Comparison of ENCODE assay signal across 10 cellular contexts in the genomic region with DNA sequence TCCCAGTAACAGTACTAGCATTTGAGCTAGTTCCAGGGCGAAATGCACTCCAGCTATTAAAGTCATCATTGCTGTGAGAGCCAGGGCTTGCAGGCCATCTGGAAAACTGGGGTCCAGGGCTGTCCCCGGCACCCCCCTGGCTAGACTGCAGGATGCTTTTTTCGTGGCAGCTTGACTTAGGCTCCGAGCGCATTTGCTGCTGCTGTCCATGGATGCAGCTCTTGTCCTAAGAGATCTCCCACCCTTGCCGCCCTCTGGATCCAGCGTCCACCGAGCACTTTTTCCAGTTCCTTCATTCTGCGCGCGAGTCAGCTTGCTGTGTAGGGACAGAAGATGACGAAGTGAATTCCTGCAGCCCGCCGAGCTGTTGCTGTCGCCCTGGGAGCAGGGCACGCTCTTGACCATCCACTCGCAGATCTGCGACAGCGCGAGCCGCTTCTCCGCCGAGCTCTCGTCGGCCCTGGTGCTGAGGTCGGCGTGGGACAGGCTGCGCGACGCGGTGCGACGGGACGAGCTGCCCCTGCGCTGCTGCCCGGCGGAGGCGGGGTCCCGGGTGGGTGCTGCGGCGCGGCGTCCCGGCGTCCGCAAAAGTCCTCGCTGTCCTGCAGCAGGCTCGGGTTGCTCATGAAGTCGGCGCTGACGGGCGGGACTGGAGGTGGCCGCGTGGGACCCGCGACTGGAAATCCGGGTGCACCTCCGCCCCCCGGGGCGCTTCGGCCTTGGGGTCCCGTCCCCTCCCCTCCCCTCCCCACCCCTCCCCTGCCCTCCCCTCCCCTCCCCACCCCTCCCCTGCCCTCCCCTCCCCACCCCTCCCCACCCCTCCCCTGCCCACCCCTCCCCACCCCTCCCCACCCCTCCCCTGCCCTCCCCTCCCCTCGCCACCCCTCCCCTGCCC. TPM values are rescaled to one million over a fixed set of nuclear protein-coding genes. Genes with fewer than 3 reads are reported as not detected.
DNase-seq lines count a peak whose midpoint lies in the region; ATAC-seq, FAIRE-seq and TF ChIP-seq lines count a peak whose summit lies in the region.
"Had no signal": no experiment of that assay in that cellular context is flagged by ENCODE, and none has a peak within 500 bp of the region (broad histone marks: within the 10 kb centered on the region; RNA-seq: fewer than 3 reads in every experiment).

No MANE protein-coding gene starts in this region.

- WGBS in H1 (ENCODE audit: extremely low coverage in 1 of 2, insufficient coverage in 1 of 2, insufficient read length in 1 of 2, insufficient replicate concordance in 2 of 2, low coverage in 1 of 2, low lambda C conversion rate in 2 of 2, missing lambda C conversion rate in 1 of 2), 2 experiments, result 25% methylated on average over 42 of the region's 63 CpGs; no CpG with 5 or more reads in 1 of the 2 experiments

- no peak overlapping the region for H3K56ac ChIP-seq in H1 (replicated peaks; ENCODE audit: insufficient read length, low read depth, low read length)

- no peak overlapping the region for H3K14ac ChIP-seq in H1 (ENCODE audit: insufficient read length)

- H2AFZ ChIP-seq in GM23338, result no peak overlapping the region
- no peak overlapping the region for H2AFZ ChIP-seq in H1 (ENCODE audit: low read length)

- POLR2A ChIA-PET in CD8-positive, alpha-beta memory T cell (lab: Charles Lee), result no interaction called here
- POLR2A ChIA-PET in H1 (lab: Charles Lee; ENCODE audit: partially characterized antibody), result interaction anchor here (0.6 to 1.4 kb wide), 5 partner anchors 30 to 314 kb away, joined by 3 to 7 read pairs (median 4); no protein-coding TSS in a partner anchor

- peaks cover 16% of the 10 kb centered on the region; the same call in 1 of the 2 replicates for H3F3A ChIP-seq in GM23338 (replicated peaks; ENCODE audit: low read depth)

- H3K36me3 Mint-ChIP-seq in CD8-positive, alpha-beta memory T cell, result no peaks in the 10 kb centered on the region
- no peaks in the 10 kb centered on the region for H3K36me3 Mint-ChIP-seq in GM23338 (ENCODE audit: low read depth)
- no peaks in the 10 kb centered on the region for H3K36me3 Mint-ChIP-seq in nephron (ENCODE audit: low read depth)

- intact Hi-C loops in mucosa of descending colon (cut with DNase I, micrococcal nuclease), result no loop called here

- H3K4me2 ChIP-seq in GM23338 (peak overlapping the region; percentile 76), H1 (ENCODE audit: insufficient read depth in 1 of 2, low read depth in 2 of 2, low read length in 2 of 2) (peak overlapping the region; percentile 31 to 71)

- no peak overlapping the region for H3K23ac ChIP-seq in H1 (ENCODE audit: insufficient read length)

- DNase-seq in CD8-positive, alpha-beta memory T cell, result no peak
- DNase-seq in GM23338 (ENCODE audit: low spot score) (peak; percentile 47), H1 (ENCODE audit: low read depth in 1 of 2, low spot score in 2 of 2) (peak in 1 of 2 experiments; percentile 59), 8988T (no peak), mucosa of descending colon (no peak)
- no peak for DNase-seq in activated CD8-positive, alpha-beta memory T cell treated with anti-CD3 and anti-CD28 coated beads, Interleukin-2, amount 50 U/mL, for 48 hours
- DNase-seq: adrenal gland, NCI-H526 treated with DMSO at 0.1 percent for 48 hours, T-helper 9 cell had no signal

- no peak overlapping the region for H2BK20ac ChIP-seq in H1 (ENCODE audit: low read length)

- no peak for TF ChIP-seq POLR2A in H1 (IDR thresholded peaks at IDR 0.05; ENCODE audit: control extremely low read depth in 1 of 2, low read depth in 2 of 2, low read length in 2 of 2)

- H3K27me3 ChIP-seq in CD8-positive, alpha-beta memory T cell (ENCODE audit: insufficient read depth, low read length, poor library complexity, severe bottlenecking), result peaks cover 18% of the 10 kb centered on the region
- peaks cover 32% of the 10 kb centered on the region for H3K27me3 ChIP-seq in GM23338 (ENCODE audit: insufficient read depth)
- H3K27me3 ChIP-seq in H1 (replicated peaks in 1 of 4; ENCODE audit: control insufficient read depth in 3 of 4, extremely low read depth in 1 of 4, insufficient read depth in 3 of 4, low read length in 3 of 4), result peaks cover 18 to 32% (median 27%) of the 10 kb centered on the region in 4 experiments

- H2BK120ac ChIP-seq in H1 (replicated peaks; ENCODE audit: low read depth, low read length), result no peak overlapping the region

- no peak for TF ChIP-seq CTCF in GM23338 (conservative IDR thresholded peaks at IDR 0.05; ENCODE audit: low read depth in 2 of 2)
- TF ChIP-seq CTCF in H1 (IDR thresholded peaks at IDR 0.05; ENCODE audit: control extremely low read depth in 1 of 3, insufficient read depth in 1 of 3, low read depth in 1 of 3, low read length in 3 of 3), result no peak
- TF ChIP-seq CTCF in nephron (IDR thresholded peaks at IDR 0.05; ENCODE audit: unreplicated experiment in 3 of 3), result no peak
- no peak for TF ChIP-seq CTCF in mucosa of descending colon (IDR thresholded peaks at IDR 0.05)

- no peaks in the 10 kb centered on the region for H3K4me1 ChIP-seq in CD8-positive, alpha-beta memory T cell (ENCODE audit: insufficient read depth, low read length)
- H3K4me1 ChIP-seq in GM23338 (ENCODE audit: insufficient read depth), result no peaks in the 10 kb centered on the region
- H3K4me1 ChIP-seq in H1 (replicated peaks in 1 of 4; ENCODE audit: control insufficient read depth in 3 of 4, insufficient read depth in 4 of 4, low read length in 3 of 4), result peaks cover 0 to 7% (median 0%) of the 10 kb centered on the region in 4 experiments; a peak in 2 of 7 replicates
- H3K4me1 ChIP-seq in mucosa of descending colon (ENCODE audit: low read depth), result peaks cover 3% of the 10 kb centered on the region
- H3K4me1 ChIP-seq: adrenal gland had no signal

- FAIRE-seq in H1 (lab: Jason Lieb, UNC), result no peak

- H2BK12ac ChIP-seq in H1 (ENCODE audit: low read depth, low read length), result no peak overlapping the region

- no peak overlapping the region for H2BK15ac ChIP-seq in H1 (ENCODE audit: low read length)

- no peak overlapping the region for H3K4me3 ChIP-seq in CD8-positive, alpha-beta memory T cell (ENCODE audit: low read length)
- peak overlapping the region; percentile 53 for H3K4me3 ChIP-seq in GM23338
- peak overlapping the region in 3 of 4 experiments; percentile 3 to 56 (median 32); a peak in 7 of 8 replicates for H3K4me3 ChIP-seq in H1 (ENCODE audit: extremely low read depth in 1 of 4, insufficient read depth in 2 of 4, low read depth in 3 of 4, low read length in 4 of 4)
- no peak overlapping the region for H3K4me3 ChIP-seq in mucosa of descending colon
- H3K4me3 ChIP-seq: adrenal gland had no signal

- no peaks in the 10 kb centered on the region for H3K36me3 ChIP-seq in CD8-positive, alpha-beta memory T cell (ENCODE audit: insufficient read depth, low read length)
- H3K36me3 ChIP-seq in GM23338 (ENCODE audit: insufficient read depth) (no peaks in the 10 kb centered on the region), H1 (ENCODE audit: control insufficient read depth in 2 of 4, insufficient read depth in 4 of 4, low read length in 3 of 4) (peaks cover 0 to 3% (median 0%) of the 10 kb centered on the region in 4 experiments; a peak in 1 of 8 replicates), mucosa of descending colon (ENCODE audit: low read depth) (no peaks in the 10 kb centered on the region)
- H3K36me3 ChIP-seq: adrenal gland had no signal

- H3K23me2 ChIP-seq in H1 (ENCODE audit: low read depth, low read length), result peaks cover 2% of the 10 kb centered on the region; the same call in 1 of the 2 replicates

- H3K9ac ChIP-seq in H1 (replicated peaks in 1 of 4; ENCODE audit: extremely low read depth in 1 of 4, low read depth in 3 of 4, low read length in 3 of 4), result no peak overlapping the region

- no peak overlapping the region for H3K4ac ChIP-seq in H1 (replicated peaks; ENCODE audit: insufficient read length, low read depth, low read length)

- H3K79me2 ChIP-seq in GM23338 (replicated peaks; ENCODE audit: insufficient read depth) (no peaks in the 10 kb centered on the region), H1 (ENCODE audit: control insufficient read depth in 1 of 2, insufficient read depth in 2 of 2, low read length in 2 of 2) (no peaks in the 10 kb centered on the region)

- H3K9me2 ChIP-seq in GM23338 (ENCODE audit: insufficient read depth), result no peaks in the 10 kb centered on the region

- peaks cover 5 to 25% (median 10%) of the 10 kb centered on the region in 3 donors for H3K4me1 Mint-ChIP-seq in CD8-positive, alpha-beta memory T cell
- H3K4me1 Mint-ChIP-seq in GM23338, result peaks cover 11% of the 10 kb centered on the region
- H3K4me1 Mint-ChIP-seq in nephron, result peaks cover 12% of the 10 kb centered on the region

- peak overlapping the region; percentile 27 for H4K91ac ChIP-seq in H1 (replicated peaks; ENCODE audit: insufficient read length, low read length)

- CTCF ChIA-PET in CD8-positive, alpha-beta memory T cell (lab: Charles Lee), result no interaction called here
- CTCF ChIA-PET in H1 (lab: Charles Lee; ENCODE audit: partially characterized antibody), result interaction anchor here (0.9 to 2.0 kb wide), 8 partner anchors 12 to 233 kb away, joined by 3 to 10 read pairs (median 4); no protein-coding TSS in a partner anchor

- H3K27ac Mint-ChIP-seq in CD8-positive, alpha-beta memory T cell, result peak overlapping the region in 3 of 8 donors; percentile 24 to 66 (median 29)
- H3K27ac Mint-ChIP-seq in GM23338 (no peak overlapping the region), nephron (no peak overlapping the region)

- no peak overlapping the region for H2AK5ac ChIP-seq in H1 (ENCODE audit: low read depth, low read length)

- peaks cover 0 to 5% (median 3%) of the 10 kb centered on the region in 5 donors for H3K9me3 Mint-ChIP-seq in CD8-positive, alpha-beta memory T cell
- no peaks in the 10 kb centered on the region; the same call in 2 of the 3 replicates for H3K9me3 Mint-ChIP-seq in GM23338
- H3K9me3 Mint-ChIP-seq in nephron, result peaks cover 4% of the 10 kb centered on the region

- H3K79me1 ChIP-seq in H1 (ENCODE audit: low read depth, low read length), result no peaks in the 10 kb centered on the region; the same call in 1 of the 2 replicates

- no peaks in the 10 kb centered on the region for H3K9me3 ChIP-seq in CD8-positive, alpha-beta memory T cell (ENCODE audit: low read length)
- no peaks in the 10 kb centered on the region for H3K9me3 ChIP-seq in H1 (ENCODE audit: insufficient read depth in 2 of 2, low read depth in 1 of 2, low read length in 1 of 2)
- no peaks in the 10 kb centered on the region for H3K9me3 ChIP-seq in mucosa of descending colon
- H3K9me3 ChIP-seq: adrenal gland had no signal

- H3K27ac ChIP-seq in CD8-positive, alpha-beta memory T cell (ENCODE audit: low read depth, low read length), result no peak overlapping the region
- H3K27ac ChIP-seq in GM23338 (ENCODE audit: low read depth) (no peak overlapping the region), H1 (ENCODE audit: low read depth, low read length) (no peak overlapping the region)
- H3K27ac ChIP-seq: adrenal gland had no signal

- H3K4me3 Mint-ChIP-seq in CD8-positive, alpha-beta memory T cell, result peak overlapping the region; percentile 16 to 61 (median 34)
- H3K4me3 Mint-ChIP-seq in GM23338 (peak overlapping the region; percentile 74), nephron (peak overlapping the region; percentile 54 to 58 (median 57))

- TF ChIP-seq RAD21 in H1 (IDR thresholded peaks at IDR 0.05 in 1 of 2, conservative IDR thresholded peaks at IDR 0.05 in 1 of 2; ENCODE audit: low read depth in 2 of 2, low read length in 2 of 2), result no peak

- H4K8ac ChIP-seq in H1 (ENCODE audit: extremely low read depth, insufficient read depth, low read length), result no peak overlapping the region

- H4K5ac ChIP-seq in H1 (ENCODE audit: insufficient read length, low read depth, low read length), result no peak overlapping the region

- ATAC-seq in GM23338 (no peak), mucosa of descending colon (no peak)

- H4K20me1 ChIP-seq in GM23338 (replicated peaks; ENCODE audit: insufficient read depth), result no peaks in the 10 kb centered on the region
- peaks cover 3 to 8% of the 10 kb centered on the region in 2 experiments for H4K20me1 ChIP-seq in H1 (replicated peaks in 1 of 2; ENCODE audit: control insufficient read depth in 1 of 2, insufficient read depth in 2 of 2, low read length in 2 of 2)

- no peak overlapping the region for H2BK5ac ChIP-seq in H1 (ENCODE audit: low read depth, low read length)

- H3K27me3 Mint-ChIP-seq in CD8-positive, alpha-beta memory T cell, result peaks cover 31 to 34% of the 10 kb centered on the region in 2 donors
- H3K27me3 Mint-ChIP-seq in GM23338 (ENCODE audit: insufficient read depth, low read depth, poor library complexity) (peaks cover 34% of the 10 kb centered on the region), nephron (ENCODE audit: low read depth) (peaks cover 46% of the 10 kb centered on the region)

- H3K18ac ChIP-seq in H1 (ENCODE audit: extremely low read depth, low read length), result no peak overlapping the region; the same call in 1 of the 2 replicates

- no peak for TF ChIP-seq EP300 in H1 (IDR thresholded peaks at IDR 0.05; ENCODE audit: borderline replicate concordance in 1 of 2, low read depth in 2 of 2, low read length in 2 of 2)

RNA-seq across cellular contexts. Expression of a gene that starts 30.6 kb away (rescaled TPM):
- not detected for total RNA-seq in CD8-positive, alpha-beta memory T cell
- polyA plus RNA-seq in CD8-positive, alpha-beta memory T cell, result not detected
- not detected in 2 replicates for total RNA-seq in GM23338 (2014; rRNA removed; shearing (Covaris generic))
- polyA plus RNA-seq in GM23338 (2016; fragmentation: Nextera tagmentation; extraction: Ambion mirVana) (not detected in 2 replicates), H1 (2011; rRNA removed) (not detected in 2 replicates)
- total RNA-seq in H1 (2021; fragmentation: NEBNext Ultra II Directional; extraction: Animal tissue kit (Norgen Biotek cat#: 25700)), result not detected in 2 replicates
- not detected for polyA plus RNA-seq in H1 (2011; cell fraction: cytosol; rRNA removed)
- not detected for polyA plus RNA-seq in H1 (2011; cell fraction: nucleus; rRNA removed)
- not detected in 4 replicates for polyA plus RNA-seq in H1 (2012, experiment 1 of 2)
- not detected for polyA plus RNA-seq in H1 (2012, experiment 2 of 2)
- not detected for polyA plus RNA-seq in H1 (2013, experiment 1 of 2)
- polyA plus RNA-seq in H1 (2013, experiment 2 of 2), result not detected
- not detected in 2 replicates for polyA minus RNA-seq in H1 (2011; rRNA and poly(A)+ RNA removed)
- not detected for polyA minus RNA-seq in H1 (2011; cell fraction: cytosol; rRNA and poly(A)+ RNA removed)
- polyA minus RNA-seq in H1 (2011; cell fraction: nucleus; rRNA and poly(A)+ RNA removed), result not detected
- not detected for total RNA-seq in mucosa of descending colon
- total RNA-seq: adrenal gland had no signal
- polyA plus RNA-seq: adrenal gland had no signal

RNA-seq across cellular contexts. Expression of a gene that starts 47.0 kb away (rescaled TPM):
- not detected for total RNA-seq in CD8-positive, alpha-beta memory T cell
- polyA plus RNA-seq in CD8-positive, alpha-beta memory T cell, result not detected
- not detected in 2 replicates for total RNA-seq in GM23338 (2014; rRNA removed; shearing (Covaris generic))
- not detected in 2 replicates for polyA plus RNA-seq in GM23338 (2016; fragmentation: Nextera tagmentation; extraction: Ambion mirVana)
- total RNA-seq in H1 (2021; fragmentation: NEBNext Ultra II Directional; extraction: Animal tissue kit (Norgen Biotek cat#: 25700)), result not detected in 2 replicates
- not detected in 2 replicates for polyA plus RNA-seq in H1 (2011; rRNA removed)
- not detected for polyA plus RNA-seq in H1 (2011; cell fraction: cytosol; rRNA removed)
- polyA plus RNA-seq in H1 (2011; cell fraction: nucleus; rRNA removed), result not detected
- polyA plus RNA-seq in H1 (2012, experiment 1 of 2), result not detected in 4 replicates
- not detected for polyA plus RNA-seq in H1 (2012, experiment 2 of 2)
- not detected for polyA plus RNA-seq in H1 (2013, experiment 1 of 2)
- polyA plus RNA-seq in H1 (2013, experiment 2 of 2), result not detected
- polyA minus RNA-seq in H1 (2011; rRNA and poly(A)+ RNA removed), result not detected in 2 replicates
- not detected for polyA minus RNA-seq in H1 (2011; cell fraction: cytosol; rRNA and poly(A)+ RNA removed)
- not detected for polyA minus RNA-seq in H1 (2011; cell fraction: nucleus; rRNA and poly(A)+ RNA removed)
- total RNA-seq in mucosa of descending colon, result not detected
- total RNA-seq: adrenal gland had no signal
- polyA plus RNA-seq: adrenal gland had no signal

Comparison
In these comparisons a context has a peak if more than half of its experiments do, and no peak if none do; other contexts are left out.
1. H3K4me3 ChIP-seq: peak in GM23338 (single experiment) and H1 (3 of 4); none in CD8-positive, alpha-beta memory T cell (single experiment) and mucosa of descending colon (single experiment).
2. Peak in every context shown above with its lines, with median percentiles within 50 percentile points of each other: H3K4me3 Mint-ChIP-seq.